ENCODE assay signal across 2 cellular contexts in genomic region chr19:6056282-6056741, GRCh38.
TF ChIP-seq lines count a peak whose summit lies in the region.

No MANE protein-coding gene starts in this region.

TF ChIP-seq in GM23338, 12 proteins besides CTCF, POLR2A, EP300 and RAD21 (continued from another document):
- TF ChIP-seq ETS1 (IDR thresholded peaks at IDR 0.05) (no peak), EZH2phosphoT487 (IDR thresholded peaks at IDR 0.05; ENCODE audit: unreplicated experiment) (no peak), ZNF114 (CRISPR knock-in tag; IDR thresholded peaks at IDR 0.05) (no peak), NANOG (IDR thresholded peaks at IDR 0.05; ENCODE audit: borderline replicate concordance) (no peak), CREB1 (CRISPR knock-in tag; IDR thresholded peaks at IDR 0.05; ENCODE audit: low read depth) (no peak), POLR2AphosphoS5 (IDR thresholded peaks at IDR 0.05; ENCODE audit: low read depth) (no peak), STAT1 (IDR thresholded peaks at IDR 0.05; ENCODE audit: unreplicated experiment) (no peak), JUNB (IDR thresholded peaks at IDR 0.05; ENCODE audit: unreplicated experiment) (no peak), ZNF462 (CRISPR knock-in tag; IDR thresholded peaks at IDR 0.05) (no peak), ZNF331 (CRISPR knock-in tag; IDR thresholded peaks at IDR 0.05; ENCODE audit: low read depth) (no peak)
- TF ChIP-seq, protein P1, sequence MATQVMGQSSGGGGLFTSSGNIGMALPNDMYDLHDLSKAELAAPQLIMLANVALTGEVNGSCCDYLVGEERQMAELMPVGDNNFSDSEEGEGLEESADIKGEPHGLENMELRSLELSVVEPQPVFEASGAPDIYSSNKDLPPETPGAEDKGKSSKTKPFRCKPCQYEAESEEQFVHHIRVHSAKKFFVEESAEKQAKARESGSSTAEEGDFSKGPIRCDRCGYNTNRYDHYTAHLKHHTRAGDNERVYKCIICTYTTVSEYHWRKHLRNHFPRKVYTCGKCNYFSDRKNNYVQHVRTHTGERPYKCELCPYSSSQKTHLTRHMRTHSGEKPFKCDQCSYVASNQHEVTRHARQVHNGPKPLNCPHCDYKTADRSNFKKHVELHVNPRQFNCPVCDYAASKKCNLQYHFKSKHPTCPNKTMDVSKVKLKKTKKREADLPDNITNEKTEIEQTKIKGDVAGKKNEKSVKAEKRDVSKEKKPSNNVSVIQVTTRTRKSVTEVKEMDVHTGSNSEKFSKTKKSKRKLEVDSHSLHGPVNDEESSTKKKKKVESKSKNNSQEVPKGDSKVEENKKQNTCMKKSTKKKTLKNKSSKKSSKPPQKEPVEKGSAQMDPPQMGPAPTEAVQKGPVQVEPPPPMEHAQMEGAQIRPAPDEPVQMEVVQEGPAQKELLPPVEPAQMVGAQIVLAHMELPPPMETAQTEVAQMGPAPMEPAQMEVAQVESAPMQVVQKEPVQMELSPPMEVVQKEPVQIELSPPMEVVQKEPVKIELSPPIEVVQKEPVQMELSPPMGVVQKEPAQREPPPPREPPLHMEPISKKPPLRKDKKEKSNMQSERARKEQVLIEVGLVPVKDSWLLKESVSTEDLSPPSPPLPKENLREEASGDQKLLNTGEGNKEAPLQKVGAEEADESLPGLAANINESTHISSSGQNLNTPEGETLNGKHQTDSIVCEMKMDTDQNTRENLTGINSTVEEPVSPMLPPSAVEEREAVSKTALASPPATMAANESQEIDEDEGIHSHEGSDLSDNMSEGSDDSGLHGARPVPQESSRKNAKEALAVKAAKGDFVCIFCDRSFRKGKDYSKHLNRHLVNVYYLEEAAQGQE (IDR thresholded peaks at IDR 0.05; ENCODE audit: unreplicated experiment): no peak

TF ChIP-seq in K562, 482 proteins besides CTCF, POLR2A, EP300 and RAD21 (continued from another document):
- TF ChIP-seq ZNF395 (CRISPR knock-in tag; IDR thresholded peaks at IDR 0.05): no peak
- no peak for TF ChIP-seq ZNF41 (CRISPR knock-in tag; conservative IDR thresholded peaks at IDR 0.05)
